In the genomic region with DNA sequence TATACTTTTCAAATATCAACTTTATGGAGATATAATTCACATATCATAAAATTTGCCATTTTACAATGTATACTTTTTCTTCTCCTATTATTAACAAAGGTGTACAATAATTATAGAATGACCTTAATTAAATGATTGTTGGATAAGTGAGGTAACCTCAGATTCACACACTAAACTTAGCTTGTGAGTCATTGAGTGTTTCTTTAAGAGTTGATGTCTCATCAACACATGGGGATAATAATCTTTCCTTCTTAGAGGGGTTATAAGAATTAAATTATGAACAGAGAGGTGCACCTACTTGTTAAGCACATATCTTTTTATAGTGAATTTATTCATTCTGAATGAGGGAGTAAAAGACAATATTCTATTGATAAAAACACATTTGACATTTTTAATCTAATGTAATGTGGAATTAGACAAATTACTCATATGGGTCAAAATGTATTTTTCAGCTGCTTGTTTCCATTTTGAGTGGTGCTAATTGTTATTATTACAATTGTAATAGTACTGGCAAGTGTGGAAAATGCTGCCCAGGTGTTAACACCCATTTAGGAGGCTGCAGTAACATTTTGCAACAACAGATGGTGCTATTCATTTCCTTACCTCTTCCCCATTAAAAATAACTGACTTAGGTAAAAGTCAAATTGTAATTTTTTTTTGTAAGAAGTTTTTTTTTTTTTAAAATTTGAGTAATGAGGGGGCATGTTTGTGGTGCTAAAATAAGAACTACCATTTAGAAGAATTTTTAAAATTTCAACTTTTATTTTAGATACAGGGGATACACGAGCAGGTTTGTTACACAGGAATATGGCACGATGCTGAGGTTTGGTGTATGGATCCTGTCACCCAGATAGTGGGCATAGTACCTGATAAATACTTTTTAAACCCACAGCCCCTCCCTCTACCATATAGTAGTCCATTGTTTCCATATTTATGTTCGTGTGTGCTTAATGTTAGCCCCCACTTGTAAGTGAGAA, we compare ENCODE assay signal across 8 cellular contexts. TPM values are rescaled to one million over a fixed set of nuclear protein-coding genes. Genes with fewer than 3 reads are reported as not detected.
DNase-seq lines count a peak whose midpoint lies in the region; ATAC-seq and TF ChIP-seq lines count a peak whose summit lies in the region.

No MANE protein-coding gene starts in this region.

- no peak overlapping the region for H2AFZ ChIP-seq in MM.1S (ENCODE audit: low read length)

- H4K20me1 ChIP-seq in MM.1S (ENCODE audit: insufficient read depth, low read length): no peaks in the 10 kb centered on the region

- H3K4me2 ChIP-seq in MM.1S (ENCODE audit: low read depth, low read length): no peak overlapping the region

- no peak overlapping the region for H3K9ac ChIP-seq in MM.1S (ENCODE audit: low read length)

- peak; percentile 66 for ATAC-seq in GM18517 (IDR thresholded peaks at IDR 0.05; ENCODE audit: unreplicated experiment)

- H3K4me3 ChIP-seq in MM.1S (ENCODE audit: low read length): no peak overlapping the region

- no peaks in the 10 kb centered on the region for H3K79me2 ChIP-seq in MM.1S (ENCODE audit: low read length)

- H3K9me2 ChIP-seq in MM.1S (replicated peaks; ENCODE audit: insufficient read depth, low read length): no peaks in the 10 kb centered on the region

- H3K27ac ChIP-seq in MM.1S (ENCODE audit: low read length): no peak overlapping the region

- no peaks in the 10 kb centered on the region for H3K9me3 ChIP-seq in MM.1S (replicated peaks; ENCODE audit: insufficient read depth, low read length)

- DNase-seq in AG20443 (ENCODE audit: low spot score) (peak; percentile 25), MM.1S (peak; percentile 37), non-pigmented ciliary epithelial cell (ENCODE audit: low read depth) (peak; percentile 4), SHP77 (lab: John Stamatoyannopoulos, UW) (no peak), activated T-cell treated with anti-CD3 and anti-CD28 coated beads for 4 hours (no peak), H4 (ENCODE audit: low spot score) (no peak)
- peak; percentile 1 for DNase-seq in central memory CD4-positive, alpha-beta T cell

- no peaks in the 10 kb centered on the region for H3K27me3 ChIP-seq in MM.1S (replicated peaks; ENCODE audit: insufficient read depth, low read length)

- no peaks in the 10 kb centered on the region for H3K36me3 ChIP-seq in MM.1S (replicated peaks; ENCODE audit: insufficient read depth, low read length)

- TF ChIP-seq CTCF in MM.1S (IDR thresholded peaks at IDR 0.05; ENCODE audit: low read length): peak; percentile 59

- H3F3A ChIP-seq in MM.1S (ENCODE audit: insufficient read depth, low read length): no peaks in the 10 kb centered on the region

- H3K4me1 ChIP-seq in MM.1S (ENCODE audit: low read length): no peaks in the 10 kb centered on the region

RNA-seq across cellular contexts. Expression of a gene that starts 32.1 kb away (rescaled TPM):
- not detected in 2 replicates for total RNA-seq in H4 (2014; rRNA removed; shearing (Covaris generic))

Comparison
In these comparisons a context has a peak if more than half of its experiments do, and no peak if none do; other contexts are left out.
1. DNase-seq: peak in AG20443 (single experiment), MM.1S (single experiment), central memory CD4-positive, alpha-beta T cell (single experiment) and non-pigmented ciliary epithelial cell (single experiment); none in SHP77 (0 of 2), activated T-cell treated with anti-CD3 and anti-CD28 coated beads for 4 hours (single experiment) and H4 (single experiment).